Comparison of ENCODE assay signal across 32 cellular contexts in the genomic region with DNA sequence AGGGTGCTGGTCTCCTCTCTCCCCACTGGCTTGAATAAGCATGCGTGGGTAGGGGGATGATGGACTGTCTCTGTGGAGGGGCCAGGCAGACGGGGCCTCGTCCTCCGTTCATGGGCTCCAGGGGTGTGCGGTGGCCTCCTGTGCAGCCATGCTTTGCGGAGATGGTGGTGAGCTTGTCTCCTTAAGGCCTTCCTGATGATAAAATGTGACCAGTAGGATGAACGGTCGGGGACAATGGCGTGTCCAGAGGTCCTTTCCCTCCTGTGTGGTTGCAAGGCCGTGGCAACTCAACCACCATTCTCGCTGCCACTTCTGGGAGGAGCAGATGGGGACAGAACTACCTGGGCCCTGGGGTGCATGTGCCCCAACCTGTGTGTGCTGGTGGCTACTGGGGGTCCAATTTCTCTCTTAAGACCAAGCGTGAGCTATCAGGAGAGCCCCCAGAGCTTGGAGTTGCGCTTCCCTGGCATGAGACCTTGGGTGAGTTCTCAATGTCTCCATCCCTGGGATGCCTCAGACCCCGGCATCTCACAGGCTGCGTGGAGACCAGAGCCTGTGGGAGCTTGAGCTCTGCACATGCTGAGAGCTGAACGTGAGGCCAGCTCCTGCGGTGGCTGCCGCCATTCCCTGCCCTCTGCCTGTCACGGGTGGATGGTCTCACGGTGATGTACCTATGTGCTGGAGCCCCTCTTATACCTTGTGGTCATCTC.
DNase-seq lines count a peak whose midpoint lies in the region; ATAC-seq and TF ChIP-seq lines count a peak whose summit lies in the region.
"Had no signal": no experiment of that assay in that cellular context is flagged by ENCODE, and none has a peak within 500 bp of the region (broad histone marks: within the 10 kb centered on the region; RNA-seq: fewer than 3 reads in every experiment).

No MANE protein-coding gene starts in this region.

- H2AK5ac ChIP-seq in neuronal stem cell (ENCODE audit: low read depth, low read length), result peak overlapping the region; percentile 45

- peaks cover 5 to 10% of the 10 kb centered on the region in 2 donors for H3K4me1 ChIP-seq in neuronal stem cell (ENCODE audit: control insufficient read depth in 2 of 2, insufficient read depth in 1 of 2, low read depth in 1 of 2, low read length in 2 of 2)
- H3K4me1 ChIP-seq: Caco-2 had no signal

- no peak overlapping the region for H2BK120ac ChIP-seq in neuronal stem cell (ENCODE audit: low read depth, low read length)

- H4K91ac ChIP-seq in neuronal stem cell (ENCODE audit: low read depth, low read length, poor library complexity), result no peak overlapping the region

- H3K4ac ChIP-seq in neuronal stem cell (ENCODE audit: low read length), result peak overlapping the region; percentile 11

- WGBS in neuronal stem cell (ENCODE audit: extremely low coverage in 2 of 2, insufficient read length in 2 of 2, insufficient replicate concordance in 1 of 2), 2 donors, result no CpG with 5 or more reads among the region's 20 CpGs

- H3K36me3 Mint-ChIP-seq in natural killer cell treated with Interleukin-12 subunit alpha and Interleukin-12 subunit beta and Interleukin-15 and Interleukin-18, amount 100 ng/mL, for 72 hours, result no peaks in the 10 kb centered on the region
- no peaks in the 10 kb centered on the region for H3K36me3 Mint-ChIP-seq in natural killer cell

- H3K27me3 ChIP-seq in neuronal stem cell (ENCODE audit: control insufficient read depth in 3 of 3, insufficient read depth in 3 of 3, low read depth in 1 of 3, low read length in 3 of 3), result no peaks in the 10 kb centered on the region

- no peaks in the 10 kb centered on the region for H3K9me3 Mint-ChIP-seq in natural killer cell treated with Interleukin-12 subunit alpha and Interleukin-12 subunit beta and Interleukin-15 and Interleukin-18, amount 100 ng/mL, for 72 hours
- H3K9me3 Mint-ChIP-seq in natural killer cell, result no peaks in the 10 kb centered on the region
- H3K9me3 Mint-ChIP-seq: CD8-positive, alpha-beta T cell; IgD-negative memory B cell had no signal

- H3K36me3 ChIP-seq in neuronal stem cell (replicated peaks in 1 of 2; ENCODE audit: control insufficient read depth in 2 of 2, insufficient read depth in 2 of 2, low read length in 2 of 2), result no peaks in the 10 kb centered on the region
- H3K36me3 ChIP-seq: HAP-1 had no signal

- H2BK12ac ChIP-seq in neuronal stem cell (ENCODE audit: low read length), result peak overlapping the region; percentile 22

- H3K9ac ChIP-seq in neuronal stem cell (ENCODE audit: low read depth, low read length, poor library complexity), result peak overlapping the region; percentile 44
- H3K9ac ChIP-seq: KMS-11 had no signal

- H3K23ac ChIP-seq in neuronal stem cell (ENCODE audit: low read depth, low read length, poor library complexity), result peak overlapping the region; percentile 67

- H3K9me3 ChIP-seq in neuronal stem cell (replicated peaks in 1 of 2; ENCODE audit: control insufficient read depth in 2 of 2, insufficient read depth in 1 of 2, low read depth in 1 of 2, low read length in 2 of 2), result no peaks in the 10 kb centered on the region
- H3K9me3 ChIP-seq: Caco-2, HAP-1 had no signal

- no peak overlapping the region for H2BK15ac ChIP-seq in neuronal stem cell (ENCODE audit: low read length)

- H3K79me1 ChIP-seq in neuronal stem cell (ENCODE audit: low read depth, low read length), result peaks cover 5% of the 10 kb centered on the region

- peaks cover 0 to 3% of the 10 kb centered on the region in 2 donors for H3K4me1 Mint-ChIP-seq in natural killer cell treated with Interleukin-12 subunit alpha and Interleukin-12 subunit beta and Interleukin-15 and Interleukin-18, amount 100 ng/mL, for 72 hours (ENCODE audit: low read depth in 2 of 2)
- H3K4me1 Mint-ChIP-seq in natural killer cell, result peaks cover 0 to 8% of the 10 kb centered on the region in 2 donors

- no peak for ATAC-seq in natural killer cell treated with Interleukin-12 subunit alpha and Interleukin-12 subunit beta and Interleukin-15 and Interleukin-18, amount 100 ng/mL, for 72 hours
- ATAC-seq in natural killer cell (no peak), HG02852 (IDR thresholded peaks at IDR 0.05; ENCODE audit: unreplicated experiment) (no peak), HG03571 (IDR thresholded peaks at IDR 0.05; ENCODE audit: unreplicated experiment) (no peak)
- ATAC-seq: CD8-positive, alpha-beta T cell; Panc1 had no signal

- H3K4me2 ChIP-seq in neuronal stem cell (ENCODE audit: insufficient read depth, low read length, poor library complexity, severe bottlenecking), result no peak overlapping the region
- H3K4me2 ChIP-seq: KMS-11 had no signal

- H3K4me3 Mint-ChIP-seq in natural killer cell treated with Interleukin-12 subunit alpha and Interleukin-12 subunit beta and Interleukin-15 and Interleukin-18, amount 100 ng/mL, for 72 hours, result no peak overlapping the region
- H3K4me3 Mint-ChIP-seq in natural killer cell, result no peak overlapping the region
- H3K4me3 Mint-ChIP-seq: B cell; CD8-positive, alpha-beta T cell; IgD-negative memory B cell had no signal

- peak overlapping the region; percentile 71 for H3K14ac ChIP-seq in neuronal stem cell (ENCODE audit: low read length)

- no peaks in the 10 kb centered on the region for H3K27me3 Mint-ChIP-seq in natural killer cell treated with Interleukin-12 subunit alpha and Interleukin-12 subunit beta and Interleukin-15 and Interleukin-18, amount 100 ng/mL, for 72 hours
- H3K27me3 Mint-ChIP-seq in natural killer cell (ENCODE audit: low read depth in 2 of 2), result no peaks in the 10 kb centered on the region
- H3K27me3 Mint-ChIP-seq: B cell, IgD-negative memory B cell had no signal

- intact Hi-C loops in natural killer cell (cut with micrococcal nuclease), result loop anchor here (5.0 to 10.0 kb wide), 2 partner anchors 142 to 255 kb away; no protein-coding TSS in a partner anchor

- H3K27ac ChIP-seq in neuronal stem cell (replicated peaks; ENCODE audit: low read length) (no peak overlapping the region), substantia nigra (ENCODE audit: low read depth, low read length, poor library complexity, severe bottlenecking) (peak overlapping the region; percentile 93)
- H3K27ac ChIP-seq: 22Rv1, C4-2B, HL-60, KMS-11, RWPE1 had no signal

- H4K8ac ChIP-seq in neuronal stem cell (ENCODE audit: low read depth, low read length), result peak overlapping the region; percentile 76

- peak overlapping the region; percentile 80 for H3K18ac ChIP-seq in neuronal stem cell (ENCODE audit: low read length)

- peak; percentile 47 for DNase-seq in natural killer cell treated with Interleukin-12 subunit alpha and Interleukin-12 subunit beta and Interleukin-15 and Interleukin-18, amount 100 ng/mL, for 72 hours (ENCODE audit: low spot score)
- DNase-seq in natural killer cell, result no peak
- DNase-seq in neuronal stem cell (ENCODE audit: low spot score), result no peak
- DNase-seq in substantia nigra (lab: John Stamatoyannopoulos, UW), result no peak
- DNase-seq in GM10266 (ENCODE audit: extremely low spot score), result no peak
- DNase-seq: Caco-2; CD8-positive, alpha-beta T cell; DMS79; EL; GDM1; GOT3; MM.1S; NCI-H1092; NCI-H1417 treated with DMSO at 0.1 percent for 48 hours; NCI-H1694 treated with DMSO at 0.1 percent for 48 hours; NCI-H2081; NCI-H2171; NCI-H226; NCI-H510A; NCI-H69; SHP77 treated with DMSO at 0.1 percent for 48 hours had no signal

- TF ChIP-seq CTCF in natural killer cell (IDR thresholded peaks at IDR 0.05), result no peak
- TF ChIP-seq CTCF in GM10266 (IDR thresholded peaks at IDR 0.05; ENCODE audit: control insufficient read depth, insufficient read depth, low read depth, missing control alignments), result no peak

- H2AFZ ChIP-seq in neuronal stem cell (ENCODE audit: low read length), result no peak overlapping the region

- no peak overlapping the region for H3K4me3 ChIP-seq in neuronal stem cell (ENCODE audit: low read length in 2 of 2)
- H3K4me3 ChIP-seq: HAP-1 had no signal

- no peak overlapping the region for H3K27ac Mint-ChIP-seq in natural killer cell treated with Interleukin-12 subunit alpha and Interleukin-12 subunit beta and Interleukin-15 and Interleukin-18, amount 100 ng/mL, for 72 hours
- no peak overlapping the region for H3K27ac Mint-ChIP-seq in natural killer cell
- H3K27ac Mint-ChIP-seq: B cell; CD8-positive, alpha-beta T cell; IgD-negative memory B cell had no signal

- H2BK5ac ChIP-seq in neuronal stem cell (ENCODE audit: low read length), result peak overlapping the region; percentile 42
